Comparison of ENCODE assay signal across 20 cellular contexts in the genomic region with DNA sequence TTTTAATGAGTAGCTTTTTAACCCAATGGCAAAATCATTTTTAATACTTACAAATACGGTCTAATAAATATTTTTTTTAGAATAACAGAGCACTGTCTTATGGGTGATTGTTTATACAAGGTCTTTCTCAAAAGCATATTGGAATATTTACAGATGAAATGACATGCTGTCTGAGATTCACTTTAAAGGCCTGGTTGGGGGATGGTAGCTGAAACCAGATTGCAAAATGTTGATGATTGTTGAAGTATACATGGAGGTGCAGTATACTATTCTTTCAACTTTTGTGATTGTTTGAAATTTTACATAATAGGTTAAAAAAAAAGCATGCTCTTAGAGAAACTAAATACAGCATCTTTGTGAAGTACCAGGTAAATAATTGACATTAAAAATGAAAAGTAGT.
DNase-seq lines count a peak whose midpoint lies in the region; ATAC-seq, FAIRE-seq and TF ChIP-seq lines count a peak whose summit lies in the region.
"Had no signal": no experiment of that assay in that cellular context is flagged by ENCODE, and none has a peak within 500 bp of the region (broad histone marks: within the 10 kb centered on the region; RNA-seq: fewer than 3 reads in every experiment).

No MANE protein-coding gene starts in this region.

- TF ChIP-seq POLR2A in A549 (IDR thresholded peaks at IDR 0.05; ENCODE audit: low read length) (no peak), sigmoid colon (IDR thresholded peaks at IDR 0.05) (no peak)

- CTCF ChIA-PET in A549 (lab: Yijun Ruan, JAX), result interaction anchor here (0.6 to 1.5 kb wide), 5 partner anchors 9 to 47 kb away, joined by 3 to 5 read pairs (median 3); no protein-coding TSS in a partner anchor

- H3K36me3 Mint-ChIP-seq in activated T-helper 17 cell treated with anti-CD3 and anti-CD28 coated beads, Interleukin-2, amount 50 U/mL, for 72 hours (ENCODE audit: low read depth), result no peaks in the 10 kb centered on the region
- H3K36me3 Mint-ChIP-seq: CD4-positive, alpha-beta memory T cell had no signal

- H3K4me1 ChIP-seq in A549 (peaks cover 37% of the 10 kb centered on the region), KMS-11 (ENCODE audit: low read depth, poor library complexity, severe bottlenecking) (peaks cover 18% of the 10 kb centered on the region), sigmoid colon (peaks cover 0 to 39% (median 33%) of the 10 kb centered on the region in 4 donors)
- H3K4me1 ChIP-seq: uterus had no signal

- H3K9ac ChIP-seq in KMS-11, result no peak overlapping the region

- 8% methylated on average over 1 of the region's 1 CpG for WGBS in A549 (ENCODE audit: missing lambda C conversion rate)
- 71 to 78% methylated on average over 1 of the region's 1 CpG for WGBS in sigmoid colon, 2 donors

- no peak for TF ChIP-seq EP300 in A549 (IDR thresholded peaks at IDR 0.05)
- no peak for TF ChIP-seq EP300 in sigmoid colon (IDR thresholded peaks at IDR 0.05)

- H3K27ac ChIP-seq in A549 (peak overlapping the region; percentile 31 to 73; a peak in 4 of 6 replicates), KMS-11 (no peak overlapping the region), cingulate gyrus (ENCODE audit: low read depth, low read length) (peak overlapping the region; percentile 71), sigmoid colon (peak overlapping the region in 3 of 4 donors; percentile 39 to 49 (median 47))
- H3K27ac ChIP-seq: uterus had no signal

- H3K27me3 ChIP-seq in KMS-11 (ENCODE audit: insufficient read depth, low read depth) (no peaks in the 10 kb centered on the region), sigmoid colon (no peaks in the 10 kb centered on the region)
- H3K27me3 ChIP-seq: uterus had no signal

- H3K36me3 ChIP-seq in KMS-11 (ENCODE audit: insufficient read depth) (no peaks in the 10 kb centered on the region), sigmoid colon (no peaks in the 10 kb centered on the region)
- H3K36me3 ChIP-seq: uterus had no signal

- peaks cover 26% of the 10 kb centered on the region for H3K27me3 Mint-ChIP-seq in activated T-helper 17 cell treated with anti-CD3 and anti-CD28 coated beads, Interleukin-2, amount 50 U/mL, for 72 hours

- no peak for FAIRE-seq in A549 (lab: Jason Lieb, UNC)

- intact Hi-C loops in sigmoid colon (cut with DNase I), result no loop called here

- H3K4me1 Mint-ChIP-seq in activated T-helper 17 cell treated with anti-CD3 and anti-CD28 coated beads, Interleukin-2, amount 50 U/mL, for 72 hours, result peaks cover 4% of the 10 kb centered on the region
- H3K4me1 Mint-ChIP-seq: central memory CD8-positive, alpha-beta T cell had no signal

- H4K20me1 ChIP-seq in KMS-11 (ENCODE audit: insufficient read depth), result no peaks in the 10 kb centered on the region

- no peaks in the 10 kb centered on the region for H3K79me2 ChIP-seq in KMS-11 (ENCODE audit: insufficient read depth, low read depth)

- no peak for ATAC-seq in A549
- no peak for ATAC-seq in activated T-helper 17 cell treated with anti-CD3 and anti-CD28 coated beads, Interleukin-2, amount 50 U/mL, for 72 hours (replicated peaks)
- ATAC-seq: HCT116 had no signal

- no peak overlapping the region for H2AFZ ChIP-seq in KMS-11 (ENCODE audit: low read depth)

- DNase-seq in A549 (ENCODE audit: low read depth in 1 of 2, low spot score in 1 of 2), result no peak
- no peak for DNase-seq in sigmoid colon
- DNase-seq in DMS 273 treated with DMSO at 0.1 percent for 48 hours (lab: John Stamatoyannopoulos, UW), result no peak
- no peak for DNase-seq in HUDEP-2 (lab: John Stamatoyannopoulos, UW; ENCODE audit: unreplicated experiment in 76 of 76)
- no peak for DNase-seq in LoVo (ENCODE audit: low spot score)
- DNase-seq: activated CD4-positive, alpha-beta T cell treated with anti-CD3 and anti-CD28 coated beads for 4 hours; CD4-positive, alpha-beta memory T cell; effector CD8-positive, alpha-beta T cell; glutamatergic neuron; MV-4-11; NCI-H2081 treated with DMSO at 0.1 percent for 48 hours; NCI-H524 treated with DMSO at 0.1 percent for 48 hours; stimulated activated CD4-positive, alpha-beta T cell treated with anti-CD3 and anti-CD28 coated beads, Interleukin-1b, Interleukin-23, amount 100 ng/mL, for 48 hours; uterus had no signal

- no peak for TF ChIP-seq RAD21 in A549 (conservative IDR thresholded peaks at IDR 0.05 in 1 of 2, IDR thresholded peaks at IDR 0.05 in 1 of 2)

- POLR2A ChIA-PET in A549 (lab: Yijun Ruan, JAX), result interaction anchor here (0.9 kb wide), 1 partner anchor 9 kb away, joined by 5 read pairs; no protein-coding TSS in a partner anchor

- H3K4me3 Mint-ChIP-seq in activated T-helper 17 cell treated with anti-CD3 and anti-CD28 coated beads, Interleukin-2, amount 50 U/mL, for 72 hours, result no peak overlapping the region
- H3K4me3 Mint-ChIP-seq: CD4-positive, alpha-beta memory T cell; central memory CD8-positive, alpha-beta T cell; stimulated activated naive CD8-positive, alpha-beta T cell treated with anti-CD3 and anti-CD28 coated beads, Interleukin-15, Interleukin-2, amounts not matched to agents 100 ng/mL and 50 ng/mL, for 24 hours had no signal

- H3K4me2 ChIP-seq in A549 (peak overlapping the region; percentile 63), KMS-11 (0 out of 2 replicates have a peak overlapping the region, but pooled peaks have one; percentile 14)

- TF ChIP-seq CTCF in A549 (IDR thresholded peaks at IDR 0.05) (no peak), KMS-11 (conservative IDR thresholded peaks at IDR 0.05; ENCODE audit: low read depth, low read length) (no peak), sigmoid colon (IDR thresholded peaks at IDR 0.05) (no peak)

- no peak overlapping the region for H3K27ac Mint-ChIP-seq in activated T-helper 17 cell treated with anti-CD3 and anti-CD28 coated beads, Interleukin-2, amount 50 U/mL, for 72 hours
- H3K27ac Mint-ChIP-seq: CD4-positive, alpha-beta memory T cell; stimulated activated naive CD8-positive, alpha-beta T cell treated with anti-CD3 and anti-CD28 coated beads, Interleukin-15, Interleukin-2, amounts not matched to agents 100 ng/mL and 50 ng/mL, for 24 hours had no signal

- H3K9me3 Mint-ChIP-seq in activated T-helper 17 cell treated with anti-CD3 and anti-CD28 coated beads, Interleukin-2, amount 50 U/mL, for 72 hours, result peaks cover 3% of the 10 kb centered on the region
- H3K9me3 Mint-ChIP-seq: central memory CD8-positive, alpha-beta T cell; stimulated activated naive CD8-positive, alpha-beta T cell treated with anti-CD3 and anti-CD28 coated beads, Interleukin-15, Interleukin-2, amounts not matched to agents 100 ng/mL and 50 ng/mL, for 24 hours had no signal

- H3K9me3 ChIP-seq in A549 (no peaks in the 10 kb centered on the region), sigmoid colon (no peaks in the 10 kb centered on the region)
- H3K9me3 ChIP-seq: uterus had no signal

- H3K4me3 ChIP-seq in A549, result no peak overlapping the region
- H3K4me3 ChIP-seq in KMS-11 (IDR thresholded peaks at IDR 0.05; ENCODE audit: insufficient read depth, low read depth, low read length), result no peak overlapping the region
- H3K4me3 ChIP-seq in sigmoid colon, result no peak overlapping the region
- H3K4me3 ChIP-seq: uterus had no signal

TF ChIP-seq in A549, 52 proteins besides CTCF, POLR2A, EP300 and RAD21:
- TF ChIP-seq CEBPB (IDR thresholded peaks at IDR 0.05) (0 out of 4 replicates have a peak, but pooled peaks of 1 of the 2 experiments have one; percentile 38), RCOR1 (IDR thresholded peaks at IDR 0.05; ENCODE audit: low read depth, low read length) (no peak), HMGXB4 (CRISPR knock-in tag; IDR thresholded peaks at IDR 0.05; ENCODE audit: borderline replicate concordance) (no peak), KDM5A (IDR thresholded peaks at IDR 0.05) (no peak), FOSL2 (IDR thresholded peaks at IDR 0.05) (no peak), FOSL2 (CRISPR knock-in tag; IDR thresholded peaks at IDR 0.05) (no peak)
- TF ChIP-seq, protein P1, sequence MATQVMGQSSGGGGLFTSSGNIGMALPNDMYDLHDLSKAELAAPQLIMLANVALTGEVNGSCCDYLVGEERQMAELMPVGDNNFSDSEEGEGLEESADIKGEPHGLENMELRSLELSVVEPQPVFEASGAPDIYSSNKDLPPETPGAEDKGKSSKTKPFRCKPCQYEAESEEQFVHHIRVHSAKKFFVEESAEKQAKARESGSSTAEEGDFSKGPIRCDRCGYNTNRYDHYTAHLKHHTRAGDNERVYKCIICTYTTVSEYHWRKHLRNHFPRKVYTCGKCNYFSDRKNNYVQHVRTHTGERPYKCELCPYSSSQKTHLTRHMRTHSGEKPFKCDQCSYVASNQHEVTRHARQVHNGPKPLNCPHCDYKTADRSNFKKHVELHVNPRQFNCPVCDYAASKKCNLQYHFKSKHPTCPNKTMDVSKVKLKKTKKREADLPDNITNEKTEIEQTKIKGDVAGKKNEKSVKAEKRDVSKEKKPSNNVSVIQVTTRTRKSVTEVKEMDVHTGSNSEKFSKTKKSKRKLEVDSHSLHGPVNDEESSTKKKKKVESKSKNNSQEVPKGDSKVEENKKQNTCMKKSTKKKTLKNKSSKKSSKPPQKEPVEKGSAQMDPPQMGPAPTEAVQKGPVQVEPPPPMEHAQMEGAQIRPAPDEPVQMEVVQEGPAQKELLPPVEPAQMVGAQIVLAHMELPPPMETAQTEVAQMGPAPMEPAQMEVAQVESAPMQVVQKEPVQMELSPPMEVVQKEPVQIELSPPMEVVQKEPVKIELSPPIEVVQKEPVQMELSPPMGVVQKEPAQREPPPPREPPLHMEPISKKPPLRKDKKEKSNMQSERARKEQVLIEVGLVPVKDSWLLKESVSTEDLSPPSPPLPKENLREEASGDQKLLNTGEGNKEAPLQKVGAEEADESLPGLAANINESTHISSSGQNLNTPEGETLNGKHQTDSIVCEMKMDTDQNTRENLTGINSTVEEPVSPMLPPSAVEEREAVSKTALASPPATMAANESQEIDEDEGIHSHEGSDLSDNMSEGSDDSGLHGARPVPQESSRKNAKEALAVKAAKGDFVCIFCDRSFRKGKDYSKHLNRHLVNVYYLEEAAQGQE (IDR thresholded peaks at IDR 0.05), result no peak
